Comparison of ENCODE assay signal across 19 cellular contexts in the genomic region with DNA sequence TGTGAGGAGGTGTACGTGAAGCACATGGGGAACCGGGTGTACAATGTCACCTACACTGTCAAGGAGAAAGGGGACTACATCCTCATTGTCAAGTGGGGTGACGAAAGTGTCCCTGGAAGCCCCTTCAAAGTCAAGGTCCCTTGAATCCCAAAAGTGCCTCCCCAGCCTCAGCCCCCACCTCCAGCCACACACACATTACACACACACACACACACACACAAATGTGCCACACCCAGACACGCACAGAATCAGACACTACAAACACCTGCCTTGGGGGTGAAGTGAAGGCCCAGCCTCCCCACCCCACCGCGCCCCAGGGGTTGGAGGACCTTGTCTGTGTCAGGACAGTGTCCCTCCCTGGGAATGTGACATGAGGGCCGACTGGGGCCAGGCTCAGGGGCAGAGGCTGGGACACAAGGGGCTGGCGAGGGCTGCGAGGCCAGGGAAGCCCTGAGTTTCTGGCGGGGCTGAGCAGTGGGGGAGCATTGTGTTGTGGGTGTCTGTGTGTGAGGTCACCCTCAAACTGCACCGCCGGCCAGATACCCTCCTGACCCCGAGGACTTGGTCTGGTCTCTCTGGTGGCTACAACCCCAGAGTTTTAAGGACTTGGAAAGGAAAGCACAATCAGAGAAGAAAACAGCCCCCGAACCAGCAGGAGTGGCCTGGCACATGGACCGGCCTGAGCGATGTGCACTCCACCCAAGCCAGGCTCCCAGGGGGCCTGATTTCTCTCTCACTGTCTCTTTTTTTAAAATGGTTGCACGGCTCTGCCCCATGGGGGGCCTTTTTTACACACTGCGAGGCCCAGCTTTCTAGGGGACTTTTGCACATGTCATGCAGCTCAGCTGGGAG. TPM values are rescaled to one million over a fixed set of nuclear protein-coding genes. Genes with fewer than 3 reads are reported as not detected.
DNase-seq lines count a peak whose midpoint lies in the region; ATAC-seq and TF ChIP-seq lines count a peak whose summit lies in the region.
"Had no signal": no experiment of that assay in that cellular context is flagged by ENCODE, and none has a peak within 500 bp of the region (broad histone marks: within the 10 kb centered on the region; RNA-seq: fewer than 3 reads in every experiment).

No MANE protein-coding gene starts in this region.

- no peak for ATAC-seq in heart left ventricle
- no peak for ATAC-seq in psoas muscle
- peak; percentile 19 for ATAC-seq in aorta (ENCODE audit: low FRiP score)
- no peak for ATAC-seq in activated T-cell treated with anti-CD3 and anti-CD28 coated beads, Interleukin-2, amount 50 U/mL, for 72 hours (replicated peaks in 1 of 2)
- no peak for ATAC-seq in GM19324 (IDR thresholded peaks at IDR 0.05; ENCODE audit: low FRiP score, unreplicated experiment)
- ATAC-seq: natural killer cell treated with Interleukin-12 subunit alpha and Interleukin-12 subunit beta and Interleukin-15 and Interleukin-18, amount 100 ng/mL, for 72 hours; T-helper 17 cell had no signal

- peaks cover 11% of the 10 kb centered on the region for H3K4me1 Mint-ChIP-seq in activated T-cell treated with anti-CD3 and anti-CD28 coated beads, Interleukin-2, amount 50 U/mL, for 72 hours (ENCODE audit: low read depth)

- H3K9me3 Mint-ChIP-seq in activated T-cell treated with anti-CD3 and anti-CD28 coated beads, Interleukin-2, amount 50 U/mL, for 72 hours: no peaks in the 10 kb centered on the region
- H3K9me3 Mint-ChIP-seq: immature natural killer cell; natural killer cell treated with Interleukin-12 subunit alpha and Interleukin-12 subunit beta and Interleukin-15 and Interleukin-18, amount 100 ng/mL, for 72 hours had no signal

- peaks cover 0 to 49% (median 36%) of the 10 kb centered on the region in 9 donors for H3K36me3 ChIP-seq in heart left ventricle
- H3K36me3 ChIP-seq in psoas muscle (ENCODE audit: insufficient read depth in 1 of 2, low read depth in 1 of 2): peaks cover 3 to 60% of the 10 kb centered on the region in 2 donors
- peaks cover 0 to 13% of the 10 kb centered on the region in 2 donors for H3K36me3 ChIP-seq in aorta (ENCODE audit: control insufficient read depth in 1 of 2, insufficient read depth in 2 of 2, low read length in 1 of 2)
- H3K36me3 ChIP-seq: colonic mucosa had no signal

- peak overlapping the region; percentile 34 for H3K27ac ChIP-seq in adipose tissue (ENCODE audit: low read depth, low read length)
- peak overlapping the region; percentile 32 to 81 (median 65) for H3K27ac ChIP-seq in heart left ventricle
- H3K27ac ChIP-seq in psoas muscle: peak overlapping the region; percentile 76
- peak overlapping the region in 1 of 2 donors; percentile 30 for H3K27ac ChIP-seq in aorta (ENCODE audit: low read depth in 1 of 2, low read length in 2 of 2)
- H3K27ac ChIP-seq: colonic mucosa had no signal

- intact Hi-C loops in heart left ventricle (cut with DNase I) (no loop called here), psoas muscle (cut with DNase I) (no loop called here), aorta (cut with DNase I) (loop anchor here in 1 of 2 donors (1.0 kb wide), 1 partner anchor 14 kb away; no protein-coding TSS in a partner anchor)

- no peak for TF ChIP-seq POLR2A in heart left ventricle (IDR thresholded peaks at IDR 0.05)

- no peaks in the 10 kb centered on the region for H3K27me3 ChIP-seq in heart left ventricle
- H3K27me3 ChIP-seq in psoas muscle (ENCODE audit: insufficient read depth in 3 of 3, low read length in 2 of 3): no peaks in the 10 kb centered on the region
- no peaks in the 10 kb centered on the region for H3K27me3 ChIP-seq in aorta (ENCODE audit: control insufficient read depth in 1 of 2, insufficient read depth in 2 of 2, low read length in 1 of 2)
- H3K27me3 ChIP-seq: colonic mucosa had no signal

- peaks cover 2% of the 10 kb centered on the region in 2 donors for H3K36me3 Mint-ChIP-seq in activated T-cell treated with anti-CD3 and anti-CD28 coated beads, Interleukin-2, amount 50 U/mL, for 72 hours (ENCODE audit: insufficient read depth in 2 of 2)
- H3K36me3 Mint-ChIP-seq: immature natural killer cell; natural killer cell treated with Interleukin-12 subunit alpha and Interleukin-12 subunit beta and Interleukin-15 and Interleukin-18, amount 100 ng/mL, for 72 hours had no signal

- H3K9me3 ChIP-seq in heart left ventricle (no peaks in the 10 kb centered on the region), psoas muscle (no peaks in the 10 kb centered on the region), aorta (ENCODE audit: control insufficient read depth, low read length) (no peaks in the 10 kb centered on the region)
- H3K9me3 ChIP-seq: colonic mucosa had no signal

- H3K27me3 Mint-ChIP-seq in activated T-cell treated with anti-CD3 and anti-CD28 coated beads, Interleukin-2, amount 50 U/mL, for 72 hours (ENCODE audit: low read depth): no peaks in the 10 kb centered on the region
- H3K27me3 Mint-ChIP-seq: natural killer cell treated with Interleukin-12 subunit alpha and Interleukin-12 subunit beta and Interleukin-15 and Interleukin-18, amount 100 ng/mL, for 72 hours; T-helper 17 cell had no signal

- H3K4me1 ChIP-seq in heart left ventricle (peaks cover 3 to 53% (median 37%) of the 10 kb centered on the region in 12 donors), psoas muscle (peaks cover 33% of the 10 kb centered on the region), aorta (ENCODE audit: control insufficient read depth in 1 of 2, insufficient read depth in 2 of 2, low read length in 2 of 2) (no peaks in the 10 kb centered on the region)

- no peak overlapping the region for H3K27ac Mint-ChIP-seq in activated T-cell treated with anti-CD3 and anti-CD28 coated beads, Interleukin-2, amount 50 U/mL, for 72 hours
- H3K27ac Mint-ChIP-seq: immature natural killer cell, T-helper 17 cell had no signal

- 57 to 67% (median 59%) methylated on average over 16 to 18 of the region's 18 CpGs for WGBS in adipose tissue, 3 donors
- WGBS in heart left ventricle, 4 donors: 39 to 57% (median 46%) methylated on average over 8 to 18 of the region's 18 CpGs
- 28 to 50% (median 32%) methylated on average over 17 to 18 of the region's 18 CpGs for WGBS in psoas muscle, 3 donors
- WGBS in aorta, 2 donors: 55 to 60% methylated on average over 17 to 18 of the region's 18 CpGs

- TF ChIP-seq CTCF in heart left ventricle (IDR thresholded peaks at IDR 0.05) (no peak), psoas muscle (IDR thresholded peaks at IDR 0.05) (no peak)

- no peak overlapping the region for H3K4me3 Mint-ChIP-seq in activated T-cell treated with anti-CD3 and anti-CD28 coated beads, Interleukin-2, amount 50 U/mL, for 72 hours
- H3K4me3 Mint-ChIP-seq: immature natural killer cell; natural killer cell treated with Interleukin-12 subunit alpha and Interleukin-12 subunit beta and Interleukin-15 and Interleukin-18, amount 100 ng/mL, for 72 hours; T-helper 17 cell had no signal

- DNase-seq in heart left ventricle: peak in 2 of 5 donors; percentile 73 to 81
- DNase-seq in psoas muscle: peak; percentile 73 to 86
- DNase-seq in aorta: no peak
- DNase-seq in NCI-H345 (lab: John Stamatoyannopoulos, UW): no peak
- no peak for DNase-seq in activated T-cell treated with anti-CD3 and anti-CD28 coated beads, Interleukin-2, amount 50 U/mL, for 72 hours
- DNase-seq: activated CD4-positive, CD25-positive, alpha-beta regulatory T cell; activated effector memory CD4-positive, alpha-beta T cell treated with anti-CD3 and anti-CD28 coated beads, Interleukin-2, amount 50 U/mL, for 16 hours; colonic mucosa; DMS 273 treated with DMSO at 0.1 percent for 48 hours; immature natural killer cell; NCI-H187 treated with DMSO at 0.1 percent for 48 hours; stimulated activated CD4-positive, alpha-beta T cell treated with anti-CD3 and anti-CD28 coated beads, Interleukin-1b, Interleukin-23, amount 100 ng/mL, for 48 hours; T-helper 17 cell had no signal

- no peak overlapping the region for H3K4me3 ChIP-seq in heart left ventricle
- no peak overlapping the region for H3K4me3 ChIP-seq in psoas muscle
- H3K4me3 ChIP-seq in aorta (ENCODE audit: low read length in 2 of 2): no peak overlapping the region
- H3K4me3 ChIP-seq: colonic mucosa had no signal

RNA-seq across cellular contexts. Expression of gene ATP6V1F, which starts 4.0 kb away (rescaled TPM):
- 100 to 1,000 TPM in 2 of 3 donors, 10 to 100 TPM in 1; 76.4 to 216 (median 158) TPM for polyA plus RNA-seq in adipose tissue
- total RNA-seq in heart left ventricle: 100 to 1,000 TPM in 7 of 9 donors, 10 to 100 TPM in 2; 91.6 to 165 (median 121) TPM
- 100 to 1,000 TPM; 137 to 198 TPM for polyA plus RNA-seq in heart left ventricle
- total RNA-seq in psoas muscle: 100 to 1,000 TPM; 103 to 210 (median 131) TPM
- 100 to 1,000 TPM; 141 to 156 (median 143) TPM for polyA plus RNA-seq in psoas muscle
- total RNA-seq in aorta: 10 to 100 TPM; 83.7 to 84.8 TPM
- polyA plus RNA-seq in aorta: 100 to 1,000 TPM; 120 to 270 TPM
- total RNA-seq in activated T-cell treated with anti-CD3 and anti-CD28 coated beads, Interleukin-2, amount 50 U/mL, for 72 hours: 10 to 100 TPM; 68.3 to 73.3 TPM

RNA-seq across cellular contexts. Expression of gene FLNC, which starts 28.4 kb away (rescaled TPM):
- 1 to 10 TPM; 5.8 to 9.3 (median 7.3) TPM for polyA plus RNA-seq in adipose tissue
- total RNA-seq in heart left ventricle: 1,000 to 10,000 TPM in 6 of 9 donors, 100 to 1,000 TPM in 3; 721 to 3,687 (median 1,170) TPM
- polyA plus RNA-seq in heart left ventricle: 1,000 to 10,000 TPM in 1 of 2 donors, 100 to 1,000 TPM in 1; 399 to 1,654 TPM
- total RNA-seq in psoas muscle: 1,000 to 10,000 TPM; 2,884 to 6,311 (median 4,401) TPM
- 1,000 to 10,000 TPM; 1,080 to 4,011 (median 1,658) TPM for polyA plus RNA-seq in psoas muscle
- total RNA-seq in aorta: 100 to 1,000 TPM; 135 to 245 TPM
- polyA plus RNA-seq in aorta: 10 to 100 TPM in 1 of 2 donors, 1 to 10 TPM in 1; 7.8 to 18.3 TPM
- under 1 TPM; 0.02 to 0.07 TPM for total RNA-seq in activated T-cell treated with anti-CD3 and anti-CD28 coated beads, Interleukin-2, amount 50 U/mL, for 72 hours
- total RNA-seq: natural killer cell treated with Interleukin-12 subunit alpha and Interleukin-12 subunit beta and Interleukin-15 and Interleukin-18, amount 100 ng/mL, for 72 hours had no signal
- polyA plus RNA-seq: immature natural killer cell had no signal

RNA-seq across cellular contexts. Expression of gene KCP, which starts 51.9 kb away (rescaled TPM):
- polyA plus RNA-seq in adipose tissue (1 to 10 TPM in 2 of 3 donors, under 1 TPM in 1; 0.26 to 2.0 (median 1.5) TPM), heart left ventricle (under 1 TPM; 0.15 to 0.23 TPM), psoas muscle (under 1 TPM; 0.03 to 0.16 (median 0.12) TPM), aorta (under 1 TPM in 1 of 2 donors, not detected in 1; 0.15 TPM)
- total RNA-seq in heart left ventricle (1 to 10 TPM in 1 of 9 donors, under 1 TPM in 7, not detected in 1; 0.14 to 1.3 (median 0.37) TPM), psoas muscle (under 1 TPM; 0.08 to 0.34 (median 0.23) TPM), aorta (1 to 10 TPM; 2.1 to 6.1 TPM)
- under 1 TPM in 1 of 2 donors, not detected in 1; 0.21 TPM for total RNA-seq in activated T-cell treated with anti-CD3 and anti-CD28 coated beads, Interleukin-2, amount 50 U/mL, for 72 hours
- total RNA-seq: lung microvascular endothelial cell, NCI-H460 had no signal
- polyA plus RNA-seq: BJ had no signal

Comparison
In these comparisons a context has a peak if more than half of its experiments do, and no peak if none do; other contexts are left out.
1. DNase-seq: peak in psoas muscle (2 of 2); none in aorta (0 of 2), NCI-H345 (single experiment) and activated T-cell treated with anti-CD3 and anti-CD28 coated beads, Interleukin-2, amount 50 U/mL, for 72 hours (0 of 2).
2. RNA of gene FLNC, which starts 28.4 kb away (total RNA-seq): 2,884 to 6,311 TPM in psoas muscle, 721 to 3,687 TPM in heart left ventricle and 135 to 245 TPM in aorta; 0.02 to 0.07 TPM in activated T-cell treated with anti-CD3 and anti-CD28 coated beads, Interleukin-2, amount 50 U/mL, for 72 hours; every median in the first group is over 100 times any median in the second.